In the genomic region with DNA sequence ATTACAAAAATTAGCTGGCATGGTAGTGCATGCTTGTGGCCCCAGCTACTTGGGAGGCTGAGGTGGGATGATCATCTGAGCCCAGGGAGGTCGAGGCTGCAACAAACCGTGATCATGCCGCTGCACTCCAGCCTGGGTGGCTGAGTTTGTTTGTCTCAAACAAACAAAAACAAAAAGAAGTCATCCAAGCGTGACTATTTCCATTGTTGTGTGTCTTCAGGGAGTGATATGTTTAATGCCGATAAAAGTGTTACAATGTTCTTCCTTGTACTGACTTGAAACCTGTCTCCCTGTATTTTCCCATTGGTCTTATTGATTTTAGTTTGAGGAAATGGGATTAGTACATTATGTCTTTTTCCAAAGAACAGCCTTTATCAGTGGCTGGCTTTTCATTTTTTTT, we compare ENCODE assay signal across 17 cellular contexts.
"Had no signal": no experiment of that assay in that cellular context is flagged by ENCODE, and none has a peak within 500 bp of the region (broad histone marks: within the 10 kb centered on the region; RNA-seq: fewer than 3 reads in every experiment).

No MANE protein-coding gene starts in this region.

- H3K4me1 Mint-ChIP-seq: activated CD4-positive, alpha-beta memory T cell treated with anti-CD3 and anti-CD28 coated beads, Interleukin-2, amount 10 ng/mL, durations not matched to agents 7 days and 5 days; activated CD4-positive, alpha-beta T cell treated with anti-CD3 and anti-CD28 coated beads for 36 hours had no signal

- H3K79me2 ChIP-seq: hepatocyte had no signal

- H3K9me3 Mint-ChIP-seq: activated CD4-positive, alpha-beta memory T cell treated with anti-CD3 and anti-CD28 coated beads, Interleukin-2, amount 10 ng/mL, durations not matched to agents 7 days and 5 days; activated T-cell treated with anti-CD3 and anti-CD28 coated beads, Interleukin-2, amount 50 U/mL, for 4 hours; naive thymus-derived CD8-positive, alpha-beta T cell; type B pancreatic cell had no signal

- H3K9me3 ChIP-seq: left lung, neutrophil had no signal

- H3K27me3 ChIP-seq: hepatocyte, left lung had no signal

- FAIRE-seq: colon, endometrium had no signal

- H3K36me3 ChIP-seq: left lung, neutrophil had no signal

- H3K4me3 ChIP-seq: hepatocyte, left lung had no signal

- H2AFZ ChIP-seq: hepatocyte had no signal

- H3K36me3 Mint-ChIP-seq: naive thymus-derived CD8-positive, alpha-beta T cell; type B pancreatic cell had no signal

- ATAC-seq: activated CD4-positive, alpha-beta T cell treated with anti-CD3 and anti-CD28 coated beads for 36 hours; activated T-cell treated with anti-CD3 and anti-CD28 coated beads, Interleukin-2, amount 50 U/mL, for 4 hours; left lung; naive thymus-derived CD8-positive, alpha-beta T cell had no signal

- H3K4me1 ChIP-seq: left lung had no signal

- H3K27ac ChIP-seq: hepatocyte, left lung, neutrophil had no signal

- H3K4me2 ChIP-seq: hepatocyte had no signal

- H3K27ac Mint-ChIP-seq: activated CD4-positive, alpha-beta memory T cell treated with anti-CD3 and anti-CD28 coated beads, Interleukin-2, amount 10 ng/mL, durations not matched to agents 7 days and 5 days; activated CD4-positive, alpha-beta T cell treated with anti-CD3 and anti-CD28 coated beads for 36 hours; naive thymus-derived CD8-positive, alpha-beta T cell; type B pancreatic cell had no signal

- H3K27me3 Mint-ChIP-seq: naive thymus-derived CD8-positive, alpha-beta T cell; type B pancreatic cell had no signal

- DNase-seq: activated CD4-positive, alpha-beta memory T cell treated with anti-CD3 and anti-CD28 coated beads, Interleukin-2, amount 10 ng/mL, durations not matched to agents 7 days and 5 days; activated CD4-positive, alpha-beta T cell treated with anti-CD3 and anti-CD28 coated beads for 36 hours; activated effector memory CD4-positive, alpha-beta T cell treated with Interleukin-2 at 50 U/mL for 16 hours; activated naive CD4-positive, alpha-beta T cell treated with anti-CD3 and anti-CD28 coated beads, Interleukin-2, amount 50 U/mL, for 16 hours; activated T-cell treated with anti-CD3 and anti-CD28 coated beads, Interleukin-2, amount 50 U/mL, for 4 hours; caudate nucleus; islet precursor cell; left lung; naive thymus-derived CD8-positive, alpha-beta T cell; posterior cingulate gyrus; stimulated activated CD4-positive, alpha-beta T cell treated with anti-CD3 and anti-CD28 coated beads, Interleukin-4, amount 100 ng/mL, for 1 hour; stimulated activated naive CD4-positive, alpha-beta T cell had no signal

- H3K4me3 Mint-ChIP-seq: activated CD4-positive, alpha-beta memory T cell treated with anti-CD3 and anti-CD28 coated beads, Interleukin-2, amount 10 ng/mL, durations not matched to agents 7 days and 5 days; activated CD4-positive, alpha-beta T cell treated with anti-CD3 and anti-CD28 coated beads for 36 hours; activated T-cell treated with anti-CD3 and anti-CD28 coated beads, Interleukin-2, amount 50 U/mL, for 4 hours; naive thymus-derived CD8-positive, alpha-beta T cell; type B pancreatic cell had no signal
